ENCODE assay signal across 20 cellular contexts in the genomic region with DNA sequence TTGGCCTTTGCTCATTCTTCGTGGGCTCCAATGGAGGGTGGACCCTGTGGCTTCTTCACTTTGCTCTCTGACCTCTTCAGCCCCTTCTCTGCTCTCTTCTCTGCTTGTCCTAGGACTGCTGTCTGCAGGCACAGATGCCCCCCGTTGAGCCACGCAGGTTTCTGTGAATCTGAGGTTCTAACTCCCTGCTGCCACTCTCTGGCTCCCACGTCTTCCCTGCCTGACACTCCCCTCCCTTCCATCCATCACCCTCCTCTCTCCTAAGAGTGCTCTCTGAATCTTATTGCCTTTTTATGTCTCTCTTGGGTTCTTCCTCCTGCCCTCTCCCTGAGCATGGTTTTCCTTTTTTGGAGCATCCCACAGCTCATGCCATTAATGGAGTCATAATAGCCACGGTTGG.
"Had no signal": no experiment of that assay in that cellular context is flagged by ENCODE, and none has a peak within 500 bp of the region (broad histone marks: within the 10 kb centered on the region; RNA-seq: fewer than 3 reads in every experiment).

No MANE protein-coding gene starts in this region.

- H3K27ac ChIP-seq: colonic mucosa, neutrophil, psoas muscle, spleen, testis had no signal

- H3K4me3 ChIP-seq: colonic mucosa, mucosa of descending colon, psoas muscle, spleen, testis, tibial nerve had no signal

- H3K27me3 ChIP-seq: colonic mucosa, neutrophil, spleen, testis, tibial nerve had no signal

- H3K9me3 ChIP-seq: colonic mucosa, mucosa of descending colon, neutrophil, psoas muscle, spleen, testis, tibial nerve had no signal

- H3K4me1 ChIP-seq: colonic mucosa, psoas muscle, spleen, testis had no signal

- DNase-seq: colonic mucosa; dermis blood vessel endothelial cell; effector CD4-positive, alpha-beta T cell; foreskin melanocyte; islet precursor cell; mammary epithelial cell; mucosa of descending colon; natural killer cell; psoas muscle; spleen; stimulated activated CD4-positive, alpha-beta T cell treated with anti-CD3 and anti-CD28 coated beads, Interleukin-15, amount 100 ng/mL, for 24 hours; stimulated activated CD4-positive, alpha-beta T cell treated with anti-CD3 and anti-CD28 coated beads, Interleukin-1b, Interleukin-23, amount 100 ng/mL, for 48 hours; stimulated activated CD4-positive, alpha-beta T cell treated with anti-CD3 and anti-CD28 coated beads, Interleukin-4, amount 100 ng/mL, for 24 hours; stimulated activated naive B cell treated with anti-CD40 and anti-IgM and Interleukin-4, amounts not matched to agents 10 μg/mL and 1 μg/mL and 100 μg/mL, for 72 hours; stimulated activated naive CD8-positive, alpha-beta T cell treated with anti-CD3 and anti-CD28 coated beads, Interleukin-15, amount 100 ng/mL, for 72 hours; testis had no signal

- H3K36me3 ChIP-seq: colonic mucosa, neutrophil, spleen, tibial nerve had no signal

- ATAC-seq: left lobe of liver; mucosa of descending colon; natural killer cell; psoas muscle; sciatic nerve; stimulated activated naive B cell treated with anti-CD40 and anti-IgM and Interleukin-4, amounts not matched to agents 10 μg/mL and 1 μg/mL and 100 μg/mL, for 72 hours; stimulated activated naive CD8-positive, alpha-beta T cell treated with anti-CD3 and anti-CD28 coated beads, Interleukin-15, amount 100 ng/mL, for 72 hours had no signal
